In genomic region chr6:165655191-165655590, GRCh38 we compare ENCODE assay signal across 10 cellular contexts.
"Had no signal": no experiment of that assay in that cellular context is flagged by ENCODE, and none has a peak within 500 bp of the region (broad histone marks: within the 10 kb centered on the region; RNA-seq: fewer than 3 reads in every experiment).

No MANE protein-coding gene starts in this region.

- H3K9me3 ChIP-seq: HAP-1 had no signal

- H3K36me3 ChIP-seq: HAP-1 had no signal

- H3K4me3 ChIP-seq: GM23248, GM23338, HAP-1 had no signal

- H3K9ac ChIP-seq: GM23248 had no signal

- DNase-seq: GM23248, GOT3, H7, H9, HCEC 1CT, HFFc6 had no signal

- H3K27ac ChIP-seq: GM23248 had no signal

- ATAC-seq: GM23338, HCT116 had no signal

- FAIRE-seq: H54 had no signal

- H3K4me2 ChIP-seq: GM23338 had no signal

- H2AFZ ChIP-seq: GM23248, GM23338 had no signal
